22 cellular contexts compared by ENCODE assay signal in genomic region chr1:50060279-50060678, GRCh38. TPM values are rescaled to one million over a fixed set of nuclear protein-coding genes. Genes with fewer than 3 reads are reported as not detected.
DNase-seq lines count a peak whose midpoint lies in the region; ATAC-seq and TF ChIP-seq lines count a peak whose summit lies in the region.
"Had no signal": no experiment of that assay in that cellular context is flagged by ENCODE, and none has a peak within 500 bp of the region (broad histone marks: within the 10 kb centered on the region; RNA-seq: fewer than 3 reads in every experiment).

No MANE protein-coding gene starts in this region.

- H3K27me3 ChIP-seq in GM23248 (replicated peaks; ENCODE audit: insufficient read depth), result no peaks in the 10 kb centered on the region
- H3K27me3 ChIP-seq in right atrium auricular region, result no peaks in the 10 kb centered on the region
- H3K27me3 ChIP-seq: left lung had no signal

- no peak for ATAC-seq in GM21576 (IDR thresholded peaks at IDR 0.05; ENCODE audit: unreplicated experiment)
- ATAC-seq: activated CD4-positive, CD25-positive, alpha-beta regulatory T cell treated with anti-CD3 and anti-CD28 coated beads, Interleukin-2, amount 50 U/mL, for 24 hours; activated T-cell treated with anti-CD3 and anti-CD28 coated beads, Interleukin-2, amount 50 U/mL, for 72 hours; K562; left lung had no signal

- no peak overlapping the region for H3K9ac ChIP-seq in GM23248

- H3K27ac ChIP-seq in GM23248, result no peak overlapping the region
- H3K27ac ChIP-seq in right atrium auricular region, result no peak overlapping the region
- H3K27ac ChIP-seq: left lung, SK-N-MC had no signal

- no TSS peak for BruUV-seq in Calu3 (replicated peaks; lab: Mats Ljungman, UMichigan)

- H4K20me1 ChIP-seq in GM23248 (ENCODE audit: insufficient read depth), result no peaks in the 10 kb centered on the region

- no peak overlapping the region for H3K4me3 ChIP-seq in GM23248
- no peak overlapping the region for H3K4me3 ChIP-seq in right atrium auricular region
- H3K4me3 ChIP-seq: K562, left lung, SK-N-MC had no signal

- no peak overlapping the region for H3K4me2 ChIP-seq in GM23248 (ENCODE audit: unreplicated experiment)

- peak; percentile 67 for DNase-seq in Calu3
- DNase-seq in GM23248, result peak; percentile 3
- DNase-seq in NCI-H510A treated with DMSO at 0.1 percent for 48 hours (lab: John Stamatoyannopoulos, UW), result peak; percentile 59
- peak; percentile 2 to 61 for DNase-seq in erythroblast (lab: John Stamatoyannopoulos, UW)
- no peak for DNase-seq in cerebellum (ENCODE audit: low spot score)
- DNase-seq in right atrium auricular region (ENCODE audit: low spot score), result no peak
- DNase-seq in NOMO-1 treated with DMSO at 0.1 percent for 48 hours (lab: John Stamatoyannopoulos, UW; ENCODE audit: unreplicated experiment), result no peak
- DNase-seq: activated T-cell treated with anti-CD3 and anti-CD28 coated beads, Interleukin-2, amount 50 U/mL, for 72 hours; AML-193; COR-L47; cortex of kidney; H7; left lung; NCI-H1048 had no signal

- H3K4me1 Mint-ChIP-seq in Calu3 (ENCODE audit: low read depth, unreplicated experiment), result peaks cover 14% of the 10 kb centered on the region
- H3K4me1 Mint-ChIP-seq: activated naive CD4-positive, alpha-beta T cell treated with anti-CD3 and anti-CD28 coated beads, Interleukin-2, amount 50 U/mL, for 24 hours; brain had no signal

- H2AFZ ChIP-seq in GM23248, result no peak overlapping the region

- H3K27ac Mint-ChIP-seq in Calu3 (ENCODE audit: unreplicated experiment), result peak overlapping the region; percentile 6
- H3K27ac Mint-ChIP-seq: activated naive CD4-positive, alpha-beta T cell treated with anti-CD3 and anti-CD28 coated beads, Interleukin-2, amount 50 U/mL, for 24 hours; activated T-cell treated with anti-CD3 and anti-CD28 coated beads, Interleukin-2, amount 50 U/mL, for 72 hours; brain; T-helper 2 cell treated with Interferon-gamma antibody and Interleukin-4, amounts not matched to agents 5 μg/mL and 100 μg/mL, for 36 hours had no signal

- H3K36me3 ChIP-seq in GM23248 (ENCODE audit: low read depth) (no peaks in the 10 kb centered on the region), right atrium auricular region (no peaks in the 10 kb centered on the region)
- H3K36me3 ChIP-seq: left lung had no signal

- H3K4me3 Mint-ChIP-seq in Calu3 (ENCODE audit: low read depth, unreplicated experiment), result no peak overlapping the region
- H3K4me3 Mint-ChIP-seq: activated naive CD4-positive, alpha-beta T cell treated with anti-CD3 and anti-CD28 coated beads, Interleukin-2, amount 50 U/mL, for 24 hours; activated T-cell treated with anti-CD3 and anti-CD28 coated beads, Interleukin-2, amount 50 U/mL, for 72 hours; brain; T-helper 2 cell treated with Interferon-gamma antibody and Interleukin-4, amounts not matched to agents 5 μg/mL and 100 μg/mL, for 36 hours had no signal

- H3K27me3 Mint-ChIP-seq in Calu3 (ENCODE audit: unreplicated experiment), result no peaks in the 10 kb centered on the region

- no peaks in the 10 kb centered on the region for H3F3A ChIP-seq in GM23248 (ENCODE audit: insufficient read depth)

- no peaks in the 10 kb centered on the region for H3K9me3 Mint-ChIP-seq in Calu3 (ENCODE audit: low read depth, unreplicated experiment)
- H3K9me3 Mint-ChIP-seq: activated T-cell treated with anti-CD3 and anti-CD28 coated beads, Interleukin-2, amount 50 U/mL, for 72 hours; T-helper 2 cell treated with Interferon-gamma antibody and Interleukin-4, amounts not matched to agents 5 μg/mL and 100 μg/mL, for 36 hours had no signal

- CTCF ChIA-PET in Calu3 (lab: Charles Lee), result interaction anchor here (1.7 kb wide), 1 partner anchor 20 kb away, joined by 3 read pairs; no protein-coding TSS in a partner anchor

- no peaks in the 10 kb centered on the region for H3K79me2 ChIP-seq in GM23248 (ENCODE audit: insufficient read depth)

- intact Hi-C loops in Calu3 (cut with micrococcal nuclease; ENCODE audit: unreplicated experiment), result no loop called here

- no peak for TF ChIP-seq CTCF in Calu3 (IDR thresholded peaks at IDR 0.05; ENCODE audit: unreplicated experiment)
- no peak for TF ChIP-seq CTCF in right atrium auricular region (IDR thresholded peaks at IDR 0.05)

- no peaks in the 10 kb centered on the region for H3K9me2 ChIP-seq in GM23248 (ENCODE audit: insufficient read depth)

- H3K4me1 ChIP-seq in GM23248 (ENCODE audit: insufficient read depth) (no peaks in the 10 kb centered on the region), right atrium auricular region (no peaks in the 10 kb centered on the region)
- H3K4me1 ChIP-seq: left lung had no signal

- whole genome bisulfite sequencing in GM23248 (ENCODE audit: low coverage in 1 of 2, low lambda C conversion rate in 2 of 2, missing lambda C conversion rate in 2 of 2), 2 experiments, result 35 to 52% methylated on average over 3 of the region's 3 CpGs

- no peak for TF ChIP-seq POLR2A in erythroblast (IDR thresholded peaks at IDR 0.05; ENCODE audit: low read length)

- H3K9me3 ChIP-seq in GM23248 (ENCODE audit: low read depth) (no peaks in the 10 kb centered on the region), right atrium auricular region (no peaks in the 10 kb centered on the region)
- H3K9me3 ChIP-seq: left lung had no signal

- H3K36me3 Mint-ChIP-seq in Calu3 (ENCODE audit: insufficient read depth, unreplicated experiment), result peaks cover 5% of the 10 kb centered on the region
- H3K36me3 Mint-ChIP-seq: activated naive CD4-positive, alpha-beta T cell treated with anti-CD3 and anti-CD28 coated beads, Interleukin-2, amount 50 U/mL, for 24 hours; brain had no signal

- in situ Hi-C loops in GM23248 (cut with MboI), result no loop called here

RNA-seq across cellular contexts. Expression of gene AGBL4, which starts 36.5 kb away (rescaled TPM):
- total RNA-seq in Calu3 (2022) (not detected in 2 replicates), cerebellum (8.8 TPM), right atrium auricular region (1 to 10 TPM in 1 of 2 donors, under 1 TPM in 1; 0.94 to 1.7 TPM)
- total RNA-seq in GM23248 (2014; rRNA removed; shearing (Covaris generic)), result not detected in 2 replicates
- not detected in 2 replicates for polyA plus RNA-seq in GM23248 (2016; fragmentation: Nextera tagmentation; extraction: Ambion mirVana)
- total RNA-seq: activated T-cell treated with anti-CD3 and anti-CD28 coated beads, Interleukin-2, amount 50 U/mL, for 72 hours; pulmonary artery endothelial cell had no signal

RNA-seq across cellular contexts. Expression of gene ELAVL4, which starts 48.4 kb away (rescaled TPM):
- total RNA-seq in Calu3 (2022) (not detected in 2 replicates), cerebellum (78.6 TPM), right atrium auricular region (1 to 10 TPM in 1 of 2 donors, under 1 TPM in 1; 0.28 to 1.4 TPM)
- not detected in 2 replicates for total RNA-seq in GM23248 (2014; rRNA removed; shearing (Covaris generic))
- 0.13 and 0.18 TPM in 2 replicates for polyA plus RNA-seq in GM23248 (2016; fragmentation: Nextera tagmentation; extraction: Ambion mirVana)
- total RNA-seq: activated T-cell treated with anti-CD3 and anti-CD28 coated beads, Interleukin-2, amount 50 U/mL, for 72 hours; K562; left lung; pulmonary artery endothelial cell had no signal
- polyA plus RNA-seq: K562 had no signal

Comparison
In these comparisons a context has a peak if more than half of its experiments do, and no peak if none do; other contexts are left out.
1. DNase-seq: peak in Calu3 (single experiment), GM23248 (single experiment), NCI-H510A treated with DMSO at 0.1 percent for 48 hours (single experiment) and erythroblast (2 of 2); none in cerebellum (single experiment), right atrium auricular region (single experiment) and NOMO-1 treated with DMSO at 0.1 percent for 48 hours (single experiment).
2. RNA of gene ELAVL4, which starts 48.4 kb away (total RNA-seq): 78.6 TPM in cerebellum (single experiment); 0.28 to 1.4 TPM in right atrium auricular region, not detected in Calu3 and not detected in GM23248; every median in the first group is over 10 times any median in the second.